ENCODE assay signal across 18 cellular contexts in genomic region chr18:3485153-3486149, GRCh38. TPM values are rescaled to one million over a fixed set of nuclear protein-coding genes. Genes with fewer than 3 reads are reported as not detected.
DNase-seq lines count a peak whose midpoint lies in the region; ATAC-seq, FAIRE-seq and TF ChIP-seq lines count a peak whose summit lies in the region.
"Had no signal": no experiment of that assay in that cellular context is flagged by ENCODE, and none has a peak within 500 bp of the region (broad histone marks: within the 10 kb centered on the region; RNA-seq: fewer than 3 reads in every experiment).

No MANE protein-coding gene starts in this region.

- ATAC-seq in activated naive CD8-positive, alpha-beta T cell treated with anti-CD3 and anti-CD28 coated beads, Interleukin-2, amount 50 U/mL, for 24 hours, result peak; percentile 67
- ATAC-seq in HG02938 (IDR thresholded peaks at IDR 0.05; ENCODE audit: unreplicated experiment), result peak; percentile 50
- peak; percentile 80 for ATAC-seq in GM12878
- ATAC-seq in stimulated activated naive CD8-positive, alpha-beta T cell treated with anti-CD3 and anti-CD28 coated beads, Interleukin-15, Interleukin-2, amounts not matched to agents 100 U/mL and 50 U/mL, for 24 hours, result peak; percentile 63
- no peak for ATAC-seq in HG03280 (IDR thresholded peaks at IDR 0.05; ENCODE audit: unreplicated experiment)
- ATAC-seq: gastrocnemius medialis had no signal

- H4K20me1 ChIP-seq in GM12878 (ENCODE audit: control insufficient read depth, insufficient read depth), result no peaks in the 10 kb centered on the region

- H3K4me1 Mint-ChIP-seq in activated naive CD8-positive, alpha-beta T cell treated with anti-CD3 and anti-CD28 coated beads, Interleukin-2, amount 50 U/mL, for 24 hours, result no peaks in the 10 kb centered on the region
- H3K4me1 Mint-ChIP-seq in activated naive CD8-positive, alpha-beta T cell treated with anti-CD3 and anti-CD28 coated beads for 36 hours, result no peaks in the 10 kb centered on the region
- H3K4me1 Mint-ChIP-seq: activated naive CD8-positive, alpha-beta T cell treated with anti-CD3 and anti-CD28 coated beads, Interleukin-2, amount 10 ng/mL, durations not matched to agents 7 days and 5 days; central memory CD8-positive, alpha-beta T cell; immature natural killer cell had no signal

- H3K27ac Mint-ChIP-seq in activated naive CD8-positive, alpha-beta T cell treated with anti-CD3 and anti-CD28 coated beads, Interleukin-2, amount 50 U/mL, for 24 hours, result no peak overlapping the region
- H3K27ac Mint-ChIP-seq in activated naive CD8-positive, alpha-beta T cell treated with anti-CD3 and anti-CD28 coated beads for 36 hours, result no peak overlapping the region
- H3K27ac Mint-ChIP-seq: activated naive CD8-positive, alpha-beta T cell treated with anti-CD3 and anti-CD28 coated beads, Interleukin-2, amount 10 ng/mL, durations not matched to agents 7 days and 5 days; immature natural killer cell had no signal

- POLR2A ChIA-PET in GM12878 (lab: Charles Lee), result interaction anchor here (0.6 to 1.1 kb wide), 4 partner anchors 8 to 99 kb away, joined by 3 to 4 read pairs (median 3); no protein-coding TSS in a partner anchor

- TF ChIP-seq RAD21 in GM12878 (IDR thresholded peaks at IDR 0.05; ENCODE audit: insufficient read depth, low read depth, low read length), result no peak

- no peak for FAIRE-seq in GM12878 (lab: Jason Lieb, UNC)

- WGBS in GM12878 (ENCODE audit: insufficient coverage, insufficient replicate concordance, low lambda C conversion rate, missing lambda C conversion rate), result 7% methylated on average over 9 of the region's 9 CpGs

- no peaks in the 10 kb centered on the region for H3K9me3 Mint-ChIP-seq in activated naive CD8-positive, alpha-beta T cell treated with anti-CD3 and anti-CD28 coated beads, Interleukin-2, amount 50 U/mL, for 24 hours
- H3K9me3 Mint-ChIP-seq in activated naive CD8-positive, alpha-beta T cell treated with anti-CD3 and anti-CD28 coated beads for 36 hours, result no peaks in the 10 kb centered on the region
- H3K9me3 Mint-ChIP-seq: activated naive CD8-positive, alpha-beta T cell treated with anti-CD3 and anti-CD28 coated beads, Interleukin-2, amount 10 ng/mL, durations not matched to agents 7 days and 5 days; central memory CD8-positive, alpha-beta T cell; immature natural killer cell had no signal

- no peak overlapping the region for H3K9ac ChIP-seq in GM12878 (ENCODE audit: control insufficient read depth, insufficient read depth, low read length)

- H3K36me3 ChIP-seq in GM12878 (ENCODE audit: control insufficient read depth in 2 of 2, insufficient read depth in 2 of 2, low read length in 1 of 2), result no peaks in the 10 kb centered on the region
- H3K36me3 ChIP-seq: gastrocnemius medialis, neutrophil, sigmoid colon, tibial nerve had no signal

- H3K4me3 ChIP-seq in GM12878, result no peak overlapping the region
- H3K4me3 ChIP-seq: gastrocnemius medialis, sigmoid colon, tibial nerve had no signal

- H3K27me3 ChIP-seq in GM12878 (replicated peaks in 1 of 2; ENCODE audit: control insufficient read depth in 2 of 2, insufficient read depth in 2 of 2, low read length in 1 of 2), result no peaks in the 10 kb centered on the region; a peak in 1 of 4 replicates
- H3K27me3 ChIP-seq: gastrocnemius medialis, neutrophil, sigmoid colon, tibial nerve had no signal

- SMC1A ChIA-PET in GM12878 (lab: Charles Lee; ENCODE audit: uncharacterized antibody, unreplicated experiment), result interaction anchor here (0.6 to 1.6 kb wide), 6 partner anchors 9 to 207 kb away, joined by 3 to 5 read pairs (median 4); no protein-coding TSS in a partner anchor

- intact Hi-C loops in GM12878 (cut with micrococcal nuclease; ENCODE audit: unreplicated experiment), result no loop called here

- no peak overlapping the region for H2AFZ ChIP-seq in GM12878 (ENCODE audit: control insufficient read depth, low read depth, low read length)

- H3K4me2 ChIP-seq in GM12878 (ENCODE audit: control insufficient read depth, insufficient read depth), result no peak overlapping the region

- no peak for TF ChIP-seq CTCF in GM12878 (IDR thresholded peaks at IDR 0.05 in 2 of 3, conservative IDR thresholded peaks at IDR 0.05 in 1 of 3; ENCODE audit: control insufficient read depth in 2 of 3, extremely low read depth in 1 of 3, insufficient read depth in 1 of 3, low read depth in 3 of 3, low read length in 3 of 3)
- TF ChIP-seq CTCF in GM10266 (IDR thresholded peaks at IDR 0.05; ENCODE audit: control insufficient read depth, insufficient read depth, low read depth, missing control alignments), result no peak

- in situ Hi-C loops in GM12878 (cut with MboI), result no loop called here

- TF ChIP-seq EP300 in GM12878 (IDR thresholded peaks at IDR 0.05; ENCODE audit: borderline replicate concordance in 1 of 2, control insufficient read depth in 1 of 2, low read depth in 2 of 2, low read length in 2 of 2), result no peak

- H3K27ac ChIP-seq in GM12878 (ENCODE audit: control insufficient read depth, insufficient read depth), result no peak overlapping the region
- H3K27ac ChIP-seq: gastrocnemius medialis, neutrophil, sigmoid colon, tibial nerve, VCaP had no signal

- no peaks in the 10 kb centered on the region for H3K9me3 ChIP-seq in GM12878 (replicated peaks; ENCODE audit: control insufficient read depth, insufficient read depth, low read length)
- H3K9me3 ChIP-seq: gastrocnemius medialis, neutrophil, sigmoid colon, tibial nerve had no signal

- CTCF ChIA-PET in GM12878 (lab: Yijun Ruan, JAX), result interaction anchor here (0.6 to 1.5 kb wide), 5 partner anchors 28 to 100 kb away, joined by 3 to 4 read pairs (median 3); no protein-coding TSS in a partner anchor

- no TSS peak for BruUV-seq in GM12878 (replicated peaks; lab: Mats Ljungman, UMichigan)

- no peak for TF ChIP-seq POLR2A in GM12878 (IDR thresholded peaks at IDR 0.05; ENCODE audit: low read depth, low read length)

- DNase-seq in activated naive CD8-positive, alpha-beta T cell treated with anti-CD3 and anti-CD28 coated beads, Interleukin-2, amount 50 U/mL, for 24 hours, result no peak
- no peak for DNase-seq in activated naive CD8-positive, alpha-beta T cell treated with anti-CD3 and anti-CD28 coated beads for 36 hours
- DNase-seq in GM12878 (ENCODE audit: low read depth, low spot score) (no peak), GDM1 (lab: John Stamatoyannopoulos, UW) (no peak), GM10266 (ENCODE audit: extremely low spot score) (no peak)
- no peak for DNase-seq in stimulated activated naive CD8-positive, alpha-beta T cell treated with anti-CD3 and anti-CD28 coated beads, Interleukin-15, Interleukin-2, amounts not matched to agents 100 U/mL and 50 U/mL, for 24 hours
- DNase-seq: activated naive CD8-positive, alpha-beta T cell treated with anti-CD3 and anti-CD28 coated beads, Interleukin-2, amount 10 ng/mL, durations not matched to agents 7 days and 5 days; gastrocnemius medialis; immature natural killer cell; NCI-H1436 treated with DMSO at 0.1 percent for 48 hours; sigmoid colon; stimulated activated CD4-positive, alpha-beta T cell treated with anti-CD3 and anti-CD28 coated beads, Interleukin-4, amount 100 ng/mL, for 1 hour had no signal

- H3K4me1 ChIP-seq in GM12878 (ENCODE audit: control insufficient read depth, insufficient read depth, low read length), result no peaks in the 10 kb centered on the region
- H3K4me1 ChIP-seq: gastrocnemius medialis, sigmoid colon, tibial nerve had no signal

- no peaks in the 10 kb centered on the region for H3K36me3 Mint-ChIP-seq in activated naive CD8-positive, alpha-beta T cell treated with anti-CD3 and anti-CD28 coated beads, Interleukin-2, amount 50 U/mL, for 24 hours (ENCODE audit: low read depth)
- H3K36me3 Mint-ChIP-seq in activated naive CD8-positive, alpha-beta T cell treated with anti-CD3 and anti-CD28 coated beads for 36 hours, result no peaks in the 10 kb centered on the region
- H3K36me3 Mint-ChIP-seq: activated naive CD8-positive, alpha-beta T cell treated with anti-CD3 and anti-CD28 coated beads, Interleukin-2, amount 10 ng/mL, durations not matched to agents 7 days and 5 days; immature natural killer cell had no signal

- no peaks in the 10 kb centered on the region for H3K79me2 ChIP-seq in GM12878 (ENCODE audit: control insufficient read depth, insufficient read depth, low read length)

- no peak overlapping the region for H3K4me3 Mint-ChIP-seq in activated naive CD8-positive, alpha-beta T cell treated with anti-CD3 and anti-CD28 coated beads, Interleukin-2, amount 50 U/mL, for 24 hours
- H3K4me3 Mint-ChIP-seq in activated naive CD8-positive, alpha-beta T cell treated with anti-CD3 and anti-CD28 coated beads for 36 hours, result no peak overlapping the region
- H3K4me3 Mint-ChIP-seq: activated naive CD8-positive, alpha-beta T cell treated with anti-CD3 and anti-CD28 coated beads, Interleukin-2, amount 10 ng/mL, durations not matched to agents 7 days and 5 days; central memory CD8-positive, alpha-beta T cell; immature natural killer cell had no signal

- RAD21 ChIA-PET in GM12878 (lab: Charles Lee; ENCODE audit: unreplicated experiment), result interaction anchor here (0.9 kb wide), 1 partner anchor 157 kb away, joined by 3 read pairs; no protein-coding TSS in a partner anchor

- H3K27me3 Mint-ChIP-seq in activated naive CD8-positive, alpha-beta T cell treated with anti-CD3 and anti-CD28 coated beads, Interleukin-2, amount 50 U/mL, for 24 hours, result peaks cover 4% of the 10 kb centered on the region
- peaks cover 6% of the 10 kb centered on the region for H3K27me3 Mint-ChIP-seq in activated naive CD8-positive, alpha-beta T cell treated with anti-CD3 and anti-CD28 coated beads for 36 hours

RNA-seq across cellular contexts. Expression of gene TGIF1, which starts 35.5 kb away (rescaled TPM):
- 10 to 100 TPM; 18.8 to 21.2 TPM for total RNA-seq in activated naive CD8-positive, alpha-beta T cell treated with anti-CD3 and anti-CD28 coated beads for 36 hours
- total RNA-seq in GM12878 (2013; cell fraction: nucleolus; rRNA removed), result 35.4 and 35.6 TPM in 2 replicates
- total RNA-seq in GM12878 (2014; rRNA removed) (8.3 and 9.0 TPM in 2 replicates), GM12878 (2014; rRNA removed; fragmentation: Illumina TruSeq; extraction: Trizol) (5.3 and 6.7 TPM in 2 replicates), GM12878 (2021) (6.2 and 6.4 TPM in 2 replicates)
- 2.1 TPM for polyA plus RNA-seq in GM12878 (2011; ENCODE audit: low read depth)
- polyA plus RNA-seq in GM12878 (2011; rRNA removed) (1.5 and 1.8 TPM in 2 replicates), GM12878 (2014; fragmentation: Illumina TruSeq; extraction: Trizol) (8.5 and 9.3 TPM in 2 replicates), GM12878 (2014; fragmentation: Nextera tagmentation; extraction: Ambion mirVana) (1 to 10 TPM; 2.1 TPM), GM12878 (2014; rRNA removed) (6.6 and 7.8 TPM in 2 replicates), GM12878 (2016; fragmentation: Nextera tagmentation; extraction: Ambion mirVana) (1 to 10 TPM; 6.2 to 7.2 TPM)
- 1.6 and 2.5 TPM in 2 replicates for polyA plus RNA-seq in GM12878 (2011; cell fraction: cytosol; rRNA removed)
- polyA plus RNA-seq in GM12878 (2011; cell fraction: nucleus; rRNA removed), result 2.9 and 6.2 TPM in 2 replicates
- polyA plus RNA-seq in GM12878 (2012), result 3.6 and 6.1 TPM in 2 replicates
- polyA minus RNA-seq in GM12878 (2011; rRNA and poly(A)+ RNA removed), result 0.51 and 2.2 TPM in 2 replicates
- 1.2 and 1.7 TPM in 2 replicates for polyA minus RNA-seq in GM12878 (2011; cell fraction: cytosol; rRNA and poly(A)+ RNA removed)
- polyA minus RNA-seq in GM12878 (2011; cell fraction: nucleus; rRNA and poly(A)+ RNA removed), result 0.85 and 2.9 TPM in 2 replicates
